16 cellular contexts compared by ENCODE assay signal in the genomic region with DNA sequence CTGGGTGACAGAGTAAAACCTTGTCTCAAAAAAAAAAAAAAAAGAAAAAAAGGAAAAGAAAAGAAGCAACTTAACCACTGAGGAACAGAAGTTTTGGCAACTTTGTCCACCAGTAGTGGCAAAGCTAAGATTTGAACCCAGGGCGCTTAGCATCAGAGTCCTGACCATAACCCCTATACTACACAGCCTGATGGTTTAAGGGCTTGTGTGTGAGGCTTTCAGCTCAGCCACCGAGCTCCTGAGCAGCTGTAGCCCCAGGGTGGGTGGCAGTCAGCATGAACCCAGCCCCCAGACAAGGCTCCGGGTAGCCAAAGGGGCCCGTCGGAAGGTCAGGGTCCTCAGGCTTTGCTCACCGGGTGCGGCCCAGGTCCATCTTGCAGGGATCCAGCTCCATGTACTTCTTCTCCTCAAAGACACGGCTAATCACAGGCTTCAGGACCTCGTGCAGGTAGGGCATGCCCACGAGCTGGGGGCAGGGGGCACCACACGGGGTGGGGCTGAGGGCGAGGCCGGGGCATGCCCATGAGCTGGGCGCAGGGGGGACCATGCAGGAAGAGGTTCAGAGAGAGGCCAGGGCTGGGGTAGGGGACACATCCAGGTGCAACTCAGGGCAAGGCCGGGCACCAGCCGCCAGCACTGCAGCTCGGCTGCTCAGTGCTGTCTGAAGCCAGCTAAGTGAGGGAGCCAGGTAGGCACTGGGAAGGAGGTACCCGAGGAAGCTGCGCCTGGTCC. TPM values are rescaled to one million over a fixed set of nuclear protein-coding genes. Genes with fewer than 3 reads are reported as not detected.
DNase-seq lines count a peak whose midpoint lies in the region; ATAC-seq and TF ChIP-seq lines count a peak whose summit lies in the region.
"Had no signal": no experiment of that assay in that cellular context is flagged by ENCODE, and none has a peak within 500 bp of the region (broad histone marks: within the 10 kb centered on the region; RNA-seq: fewer than 3 reads in every experiment).

No MANE protein-coding gene starts in this region.

- H3K9me3 Mint-ChIP-seq in stimulated activated naive CD8-positive, alpha-beta T cell treated with anti-CD3 and anti-CD28 coated beads, Interleukin-15, amount 100 ng/mL, for 72 hours, result no peaks in the 10 kb centered on the region
- no peaks in the 10 kb centered on the region for H3K9me3 Mint-ChIP-seq in activated CD4-positive, alpha-beta T cell treated with anti-CD3 and anti-CD28 coated beads, Interleukin-2, amount 10 ng/mL, durations not matched to agents 7 days and 5 days
- no peaks in the 10 kb centered on the region for H3K9me3 Mint-ChIP-seq in activated naive CD4-positive, alpha-beta T cell treated with anti-CD3 and anti-CD28 coated beads for 36 hours
- H3K9me3 Mint-ChIP-seq: CD4-positive, alpha-beta memory T cell had no signal

- peaks cover 9% of the 10 kb centered on the region for H3K4me1 Mint-ChIP-seq in stimulated activated naive CD8-positive, alpha-beta T cell treated with anti-CD3 and anti-CD28 coated beads, Interleukin-15, amount 100 ng/mL, for 72 hours
- H3K4me1 Mint-ChIP-seq in activated CD4-positive, alpha-beta T cell treated with anti-CD3 and anti-CD28 coated beads, Interleukin-2, amount 10 ng/mL, durations not matched to agents 7 days and 5 days, result peaks cover 6% of the 10 kb centered on the region
- H3K4me1 Mint-ChIP-seq in activated naive CD4-positive, alpha-beta T cell treated with anti-CD3 and anti-CD28 coated beads for 36 hours (ENCODE audit: low read depth), result peaks cover 6% of the 10 kb centered on the region
- H3K4me1 Mint-ChIP-seq: B cell had no signal

- H3K27ac Mint-ChIP-seq in stimulated activated naive CD8-positive, alpha-beta T cell treated with anti-CD3 and anti-CD28 coated beads, Interleukin-15, amount 100 ng/mL, for 72 hours, result no peak overlapping the region
- no peak overlapping the region for H3K27ac Mint-ChIP-seq in activated CD4-positive, alpha-beta T cell treated with anti-CD3 and anti-CD28 coated beads, Interleukin-2, amount 10 ng/mL, durations not matched to agents 7 days and 5 days
- H3K27ac Mint-ChIP-seq in activated naive CD4-positive, alpha-beta T cell treated with anti-CD3 and anti-CD28 coated beads for 36 hours, result no peak overlapping the region
- H3K27ac Mint-ChIP-seq: B cell; CD4-positive, alpha-beta memory T cell had no signal

- H3K27me3 ChIP-seq in Panc1 (ENCODE audit: control insufficient read depth, insufficient read depth, low read length), result no peaks in the 10 kb centered on the region

- intact Hi-C loops in Panc1 (cut with micrococcal nuclease; ENCODE audit: unreplicated experiment), result no loop called here
- intact Hi-C loops in activated naive CD4-positive, alpha-beta T cell treated with anti-CD3 and anti-CD28 coated beads for 36 hours (cut with micrococcal nuclease), result no loop called here

- ATAC-seq in stimulated activated naive CD8-positive, alpha-beta T cell treated with anti-CD3 and anti-CD28 coated beads, Interleukin-15, amount 100 ng/mL, for 72 hours, result peak; percentile 47
- no peak for ATAC-seq in stimulated activated naive CD8-positive, alpha-beta T cell treated with anti-CD3 and anti-CD28 coated beads, Interleukin-15, Interleukin-2, amounts not matched to agents 100 U/mL and 50 U/mL, for 24 hours
- ATAC-seq in Panc1 (0 out of 2 replicates have a peak, but pooled peaks have one; percentile 50), HG03521 (IDR thresholded peaks at IDR 0.05; ENCODE audit: unreplicated experiment) (no peak)

- DNase-seq in stimulated activated naive CD8-positive, alpha-beta T cell treated with anti-CD3 and anti-CD28 coated beads, Interleukin-15, amount 100 ng/mL, for 72 hours, result no peak
- DNase-seq in stimulated activated naive CD8-positive, alpha-beta T cell treated with anti-CD3 and anti-CD28 coated beads, Interleukin-15, Interleukin-2, amounts not matched to agents 100 U/mL and 50 U/mL, for 24 hours, result no peak
- no peak for DNase-seq in Panc1 (ENCODE audit: low read depth, low spot score)
- peak; percentile 7 for DNase-seq in fibroblast of mammary gland (ENCODE audit: low read depth)
- no peak for DNase-seq in activated CD4-positive, alpha-beta T cell treated with anti-CD3 and anti-CD28 coated beads, Interleukin-2, amount 10 ng/mL, durations not matched to agents 7 days and 5 days
- no peak for DNase-seq in activated naive CD4-positive, alpha-beta T cell treated with anti-CD3 and anti-CD28 coated beads for 36 hours
- no peak for DNase-seq in NCI-H526 treated with DMSO at 0.1 percent for 48 hours (lab: John Stamatoyannopoulos, UW)
- DNase-seq: CD4-positive, alpha-beta memory T cell; DND-41; GF-D8; GM23248 had no signal

- no peaks in the 10 kb centered on the region for H3K9me3 ChIP-seq in Panc1 (ENCODE audit: control insufficient read depth, insufficient read depth, low read depth, low read length)
- H3K9me3 ChIP-seq: HAP-1 had no signal

- in situ Hi-C loops in Panc1 (cut with HindIII; ENCODE audit: low pct_unique_long_range_greater_than_20kb, low sequenced_read_pairs), result no loop called here

- TF ChIP-seq CTCF in Panc1 (IDR thresholded peaks at IDR 0.05) (no peak), fibroblast of mammary gland (conservative IDR thresholded peaks at IDR 0.05; ENCODE audit: control insufficient read depth, insufficient read depth, low read depth, low read length) (no peak)

- H3K4me3 ChIP-seq in Panc1 (ENCODE audit: low read depth in 2 of 2, low read length in 2 of 2), result no peak overlapping the region
- H3K4me3 ChIP-seq in fibroblast of mammary gland (ENCODE audit: control insufficient read depth, low read depth, low read length), result no peak overlapping the region
- H3K4me3 ChIP-seq: GM23248, HAP-1 had no signal

- POLR2A ChIA-PET in Panc1 (lab: Charles Lee), result no interaction called here
- POLR2A ChIA-PET in activated CD4-positive, alpha-beta T cell treated with anti-CD3 and anti-CD28 coated beads, Interleukin-2, amount 10 ng/mL, durations not matched to agents 7 days and 5 days (lab: Charles Lee), result no interaction called here

- no TSS peak for BruUV-seq in Panc1 (replicated peaks; lab: Mats Ljungman, UMichigan)

- H3K27me3 Mint-ChIP-seq in stimulated activated naive CD8-positive, alpha-beta T cell treated with anti-CD3 and anti-CD28 coated beads, Interleukin-15, amount 100 ng/mL, for 72 hours, result no peaks in the 10 kb centered on the region
- no peaks in the 10 kb centered on the region for H3K27me3 Mint-ChIP-seq in activated CD4-positive, alpha-beta T cell treated with anti-CD3 and anti-CD28 coated beads, Interleukin-2, amount 10 ng/mL, durations not matched to agents 7 days and 5 days
- no peaks in the 10 kb centered on the region for H3K27me3 Mint-ChIP-seq in activated naive CD4-positive, alpha-beta T cell treated with anti-CD3 and anti-CD28 coated beads for 36 hours (ENCODE audit: low read depth)

- H3K4me3 Mint-ChIP-seq in stimulated activated naive CD8-positive, alpha-beta T cell treated with anti-CD3 and anti-CD28 coated beads, Interleukin-15, amount 100 ng/mL, for 72 hours, result no peak overlapping the region
- no peak overlapping the region for H3K4me3 Mint-ChIP-seq in activated CD4-positive, alpha-beta T cell treated with anti-CD3 and anti-CD28 coated beads, Interleukin-2, amount 10 ng/mL, durations not matched to agents 7 days and 5 days
- H3K4me3 Mint-ChIP-seq in activated naive CD4-positive, alpha-beta T cell treated with anti-CD3 and anti-CD28 coated beads for 36 hours, result no peak overlapping the region
- H3K4me3 Mint-ChIP-seq: B cell; CD4-positive, alpha-beta memory T cell had no signal

- H3K4me1 ChIP-seq in Panc1 (ENCODE audit: control insufficient read depth, insufficient read depth, low read length), result no peaks in the 10 kb centered on the region
- H3K4me1 ChIP-seq: HAP-1 had no signal

- CTCF ChIA-PET in Panc1 (lab: Charles Lee), result interaction anchor here (0.5 to 0.9 kb wide), 3 partner anchors 38 to 83 kb away, joined by 5 to 13 read pairs (median 11); no protein-coding TSS in a partner anchor
- CTCF ChIA-PET in activated CD4-positive, alpha-beta T cell treated with anti-CD3 and anti-CD28 coated beads, Interleukin-2, amount 10 ng/mL, durations not matched to agents 7 days and 5 days (lab: Charles Lee), result interaction anchor here (0.7 to 1.3 kb wide), 4 partner anchors 12 to 30 kb away, joined by 3 read pairs; a partner anchor contains a TSS
- CTCF ChIA-PET in activated naive CD4-positive, alpha-beta T cell treated with anti-CD3 and anti-CD28 coated beads for 36 hours (lab: Charles Lee), result interaction anchor here (1.0 kb wide), 1 partner anchor 121 kb away, joined by 4 read pairs; no protein-coding TSS in a partner anchor

- no peak overlapping the region for H3K27ac ChIP-seq in Panc1 (ENCODE audit: low read length)
- H3K27ac ChIP-seq: C4-2B, GM23248 had no signal

- H3K36me3 ChIP-seq in Panc1 (ENCODE audit: control insufficient read depth, insufficient read depth, low read length), result no peaks in the 10 kb centered on the region
- H3K36me3 ChIP-seq: HAP-1 had no signal

- H3K36me3 Mint-ChIP-seq in activated CD4-positive, alpha-beta T cell treated with anti-CD3 and anti-CD28 coated beads, Interleukin-2, amount 10 ng/mL, durations not matched to agents 7 days and 5 days (ENCODE audit: low read depth), result no peaks in the 10 kb centered on the region
- H3K36me3 Mint-ChIP-seq in activated naive CD4-positive, alpha-beta T cell treated with anti-CD3 and anti-CD28 coated beads for 36 hours (ENCODE audit: low read depth), result no peaks in the 10 kb centered on the region
- H3K36me3 Mint-ChIP-seq: CD4-positive, alpha-beta memory T cell had no signal

RNA-seq across cellular contexts. Expression of a gene that starts 20.9 kb away (rescaled TPM):
- 0.28 TPM for total RNA-seq in Panc1 (2021; ENCODE audit: unreplicated experiment)
- polyA plus RNA-seq in Panc1 (2012; ENCODE audit: insufficient read length), result 0.27 TPM
- under 1 TPM; 0.20 to 0.40 TPM for total RNA-seq in activated CD4-positive, alpha-beta T cell treated with anti-CD3 and anti-CD28 coated beads, Interleukin-2, amount 10 ng/mL, durations not matched to agents 7 days and 5 days
- 1 to 10 TPM; 2.6 to 3.2 TPM for total RNA-seq in activated naive CD4-positive, alpha-beta T cell treated with anti-CD3 and anti-CD28 coated beads for 36 hours
- total RNA-seq: A172, GM23248 had no signal
- polyA plus RNA-seq: GM23248 had no signal

RNA-seq across cellular contexts. Expression of a gene that starts 34.9 kb away (rescaled TPM):
- 0.10 TPM for total RNA-seq in Panc1 (2021; ENCODE audit: unreplicated experiment)
- not detected for polyA plus RNA-seq in Panc1 (2012; ENCODE audit: insufficient read length)
- under 1 TPM; 0.37 to 0.42 TPM for total RNA-seq in activated CD4-positive, alpha-beta T cell treated with anti-CD3 and anti-CD28 coated beads, Interleukin-2, amount 10 ng/mL, durations not matched to agents 7 days and 5 days
- 1 to 10 TPM in 1 of 2 experiments, under 1 TPM in 1; 0.57 to 1.3 TPM for total RNA-seq in activated naive CD4-positive, alpha-beta T cell treated with anti-CD3 and anti-CD28 coated beads for 36 hours
- total RNA-seq: CD4-positive, alpha-beta memory T cell; GM23248 had no signal
- polyA plus RNA-seq: GM23248 had no signal

RNA-seq across cellular contexts. Expression of a gene that starts 58.1 kb away (rescaled TPM):
- 0.44 TPM for total RNA-seq in Panc1 (2021; ENCODE audit: unreplicated experiment)
- 1.4 TPM for polyA plus RNA-seq in Panc1 (2012; ENCODE audit: insufficient read length)
- total RNA-seq in activated CD4-positive, alpha-beta T cell treated with anti-CD3 and anti-CD28 coated beads, Interleukin-2, amount 10 ng/mL, durations not matched to agents 7 days and 5 days, result under 1 TPM; 0.15 to 0.25 TPM
- total RNA-seq in activated naive CD4-positive, alpha-beta T cell treated with anti-CD3 and anti-CD28 coated beads for 36 hours, result 10 to 100 TPM in 1 of 2 experiments, 1 to 10 TPM in 1; 8.3 to 10.7 TPM
- total RNA-seq: GM23248 had no signal
- polyA plus RNA-seq: GM23248 had no signal

Comparison
In these comparisons a context has a peak if more than half of its experiments do, and no peak if none do; other contexts are left out.
1. ATAC-seq: peak in stimulated activated naive CD8-positive, alpha-beta T cell treated with anti-CD3 and anti-CD28 coated beads, Interleukin-15, amount 100 ng/mL, for 72 hours (single experiment) and Panc1 (single experiment); none in stimulated activated naive CD8-positive, alpha-beta T cell treated with anti-CD3 and anti-CD28 coated beads, Interleukin-15, Interleukin-2, amounts not matched to agents 100 U/mL and 50 U/mL, for 24 hours (single experiment) and HG03521 (single experiment).